21 cellular contexts compared by ENCODE assay signal in genomic region chr20:38193586-38194105, GRCh38. TPM values are rescaled to one million over a fixed set of nuclear protein-coding genes. Genes with fewer than 3 reads are reported as not detected.
"Had no signal": no experiment of that assay in that cellular context is flagged by ENCODE, and none has a peak within 500 bp of the region (broad histone marks: within the 10 kb centered on the region; RNA-seq: fewer than 3 reads in every experiment).

No MANE protein-coding gene starts in this region.

- ATAC-seq: heart left ventricle; left cardiac atrium; lower lobe of right lung; naive thymus-derived CD4-positive, alpha-beta T cell; pancreas; right cardiac atrium; stimulated activated memory B cell treated with anti-CD40 and anti-IgM and Interleukin-4, amounts not matched to agents 10 μg/mL and 1 μg/mL and 100 μg/mL, for 72 hours had no signal

- H3K4me1 ChIP-seq: pancreas had no signal

- H3K27ac ChIP-seq: heart left ventricle, left ventricle myocardium inferior, lower lobe of right lung, pancreas, spleen, tibial nerve had no signal

- H3K4me3 ChIP-seq: heart left ventricle, left ventricle myocardium inferior, lower lobe of right lung, pancreas, spleen, tibial nerve had no signal

- H3K27me3 ChIP-seq: heart left ventricle, pancreas, tibial nerve had no signal

- DNase-seq: cerebellar nuclear complex; effector CD4-positive, alpha-beta T cell; heart left ventricle; hippocampal formation; immature natural killer cell; kidney; left cardiac atrium; left ventricle myocardium inferior; lower lobe of right lung; naive thymus-derived CD4-positive, alpha-beta T cell; nucleus accumbens; pancreas; right cardiac atrium; spleen; stimulated activated CD4-positive, alpha-beta T cell treated with anti-CD3 and anti-CD28 coated beads, Interleukin-15, amount 100 ng/mL, for 24 hours; stimulated activated CD4-positive, alpha-beta T cell treated with anti-CD3 and anti-CD28 coated beads, Interleukin-1b, Interleukin-23, amount 100 ng/mL, for 48 hours; stimulated activated CD4-positive, alpha-beta T cell treated with anti-CD3 and anti-CD28 coated beads, Interleukin-4, amount 100 ng/mL, for 24 hours had no signal

- H3K36me3 ChIP-seq: heart left ventricle, left ventricle myocardium inferior, lower lobe of right lung, pancreas, spleen, tibial nerve had no signal

- FAIRE-seq: colon, frontal cortex, kidney, pancreas had no signal

- H3K9me3 ChIP-seq: heart left ventricle, left ventricle myocardium inferior, lower lobe of right lung, pancreas, spleen, tibial nerve had no signal

RNA-seq across cellular contexts. Expression of gene TGM2, which starts 28.6 kb away (rescaled TPM):
- polyA plus RNA-seq: immature natural killer cell; naive thymus-derived CD4-positive, alpha-beta T cell had no signal
